In the genomic region with DNA sequence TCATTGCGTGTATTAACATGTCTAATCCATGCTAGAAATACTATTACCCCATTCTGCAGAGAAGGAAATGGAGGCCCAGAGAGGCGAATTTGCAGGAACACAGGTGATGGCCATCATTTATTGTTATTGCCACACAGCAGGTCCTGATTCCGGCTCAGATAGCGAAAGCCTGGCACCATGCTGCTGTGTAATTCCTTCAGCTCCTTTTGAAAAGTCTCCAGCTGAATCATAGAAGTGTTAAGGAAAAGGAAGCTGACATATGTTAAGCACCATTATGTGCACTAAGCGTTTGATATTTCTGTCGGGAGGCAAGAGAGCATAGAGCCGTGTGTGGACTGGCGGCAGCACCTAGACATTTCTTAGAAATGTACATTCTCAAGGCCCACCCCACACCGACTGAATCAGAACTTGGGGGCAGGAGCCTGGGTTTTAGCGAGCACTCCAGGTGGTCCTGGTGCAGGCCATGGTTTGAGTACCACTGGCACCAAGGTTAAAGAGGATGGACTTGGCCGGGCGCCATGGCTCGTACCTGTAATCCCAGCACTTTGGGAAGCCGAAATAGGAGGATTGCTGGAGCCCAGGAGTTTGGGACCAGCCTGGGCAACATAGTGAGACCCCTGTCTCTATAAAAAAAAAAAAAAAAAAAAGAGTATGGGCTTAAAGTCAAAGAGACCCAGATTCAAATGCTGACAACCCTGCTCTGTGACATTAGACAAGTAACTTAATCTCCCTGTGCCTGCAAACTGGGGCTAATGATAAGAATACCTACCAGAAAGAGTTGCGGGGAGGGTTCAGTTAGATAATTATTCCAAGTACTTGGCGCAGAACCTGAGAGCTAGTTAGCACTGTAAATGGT, we compare ENCODE assay signal across 2 cellular contexts.
TF ChIP-seq lines count a peak whose summit lies in the region.

No MANE protein-coding gene starts in this region.

TF ChIP-seq in IMR-90, 13 proteins besides CTCF, POLR2A, EP300 and RAD21:
- TF ChIP-seq SMC3 (IDR thresholded peaks at IDR 0.05; ENCODE audit: low read depth, low read length) (no peak), MXI1 (IDR thresholded peaks at IDR 0.05; ENCODE audit: borderline replicate concordance, low read depth, low read length) (no peak), RCOR1 (IDR thresholded peaks at IDR 0.05; ENCODE audit: insufficient replicate concordance, low read length) (no peak), CEBPB (IDR thresholded peaks at IDR 0.05; ENCODE audit: low read depth, low read length) (no peak), FOS (IDR thresholded peaks at IDR 0.05; ENCODE audit: low read depth, low read length) (no peak), RFX5 (IDR thresholded peaks at IDR 0.05; ENCODE audit: low read depth, low read length) (no peak), MAZ (IDR thresholded peaks at IDR 0.05; ENCODE audit: borderline replicate concordance, low read depth, low read length) (no peak), NFE2L2 (IDR thresholded peaks at IDR 0.05; ENCODE audit: low read depth, low read length) (no peak)
- TF ChIP-seq, protein P1, sequence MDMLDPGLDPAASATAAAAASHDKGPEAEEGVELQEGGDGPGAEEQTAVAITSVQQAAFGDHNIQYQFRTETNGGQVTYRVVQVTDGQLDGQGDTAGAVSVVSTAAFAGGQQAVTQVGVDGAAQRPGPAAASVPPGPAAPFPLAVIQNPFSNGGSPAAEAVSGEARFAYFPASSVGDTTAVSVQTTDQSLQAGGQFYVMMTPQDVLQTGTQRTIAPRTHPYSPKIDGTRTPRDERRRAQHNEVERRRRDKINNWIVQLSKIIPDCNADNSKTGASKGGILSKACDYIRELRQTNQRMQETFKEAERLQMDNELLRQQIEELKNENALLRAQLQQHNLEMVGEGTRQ (IDR thresholded peaks at IDR 0.05; ENCODE audit: low read depth, low read length), result no peak
- TF ChIP-seq, protein P2, sequence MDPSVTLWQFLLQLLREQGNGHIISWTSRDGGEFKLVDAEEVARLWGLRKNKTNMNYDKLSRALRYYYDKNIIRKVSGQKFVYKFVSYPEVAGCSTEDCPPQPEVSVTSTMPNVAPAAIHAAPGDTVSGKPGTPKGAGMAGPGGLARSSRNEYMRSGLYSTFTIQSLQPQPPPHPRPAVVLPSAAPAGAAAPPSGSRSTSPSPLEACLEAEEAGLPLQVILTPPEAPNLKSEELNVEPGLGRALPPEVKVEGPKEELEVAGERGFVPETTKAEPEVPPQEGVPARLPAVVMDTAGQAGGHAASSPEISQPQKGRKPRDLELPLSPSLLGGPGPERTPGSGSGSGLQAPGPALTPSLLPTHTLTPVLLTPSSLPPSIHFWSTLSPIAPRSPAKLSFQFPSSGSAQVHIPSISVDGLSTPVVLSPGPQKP (IDR thresholded peaks at IDR 0.05; ENCODE audit: borderline replicate concordance, low read depth, low read length), result no peak

TF ChIP-seq in endothelial cell of umbilical vein, 7 proteins besides CTCF, POLR2A, EP300 and RAD21:
- TF ChIP-seq GATA2 (IDR thresholded peaks at IDR 0.05; ENCODE audit: insufficient read depth, insufficient read length, low read depth, low read length), result peak; percentile 39
- TF ChIP-seq, protein P3, sequence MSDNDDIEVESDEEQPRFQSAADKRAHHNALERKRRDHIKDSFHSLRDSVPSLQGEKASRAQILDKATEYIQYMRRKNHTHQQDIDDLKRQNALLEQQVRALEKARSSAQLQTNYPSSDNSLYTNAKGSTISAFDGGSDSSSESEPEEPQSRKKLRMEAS (IDR thresholded peaks at IDR 0.05; ENCODE audit: insufficient read depth, insufficient read length), result no peak
